17 cellular contexts compared by ENCODE assay signal in genomic region chr19:8366121-8366581, GRCh38. TPM values are rescaled to one million over a fixed set of nuclear protein-coding genes. Genes with fewer than 3 reads are reported as not detected.
DNase-seq lines count a peak whose midpoint lies in the region; ATAC-seq and TF ChIP-seq lines count a peak whose summit lies in the region.
"Had no signal": no experiment of that assay in that cellular context is flagged by ENCODE, and none has a peak within 500 bp of the region (broad histone marks: within the 10 kb centered on the region; RNA-seq: fewer than 3 reads in every experiment).

No MANE protein-coding gene starts in this region.

- no peaks in the 10 kb centered on the region for H3K27me3 ChIP-seq in body of pancreas
- H3K27me3 ChIP-seq in sigmoid colon, result peaks cover 0 to 8% (median 0%) of the 10 kb centered on the region in 3 donors
- H3K27me3 ChIP-seq: MG63 had no signal

- TF ChIP-seq EP300 in sigmoid colon (IDR thresholded peaks at IDR 0.05), result no peak

- H3K4me3 ChIP-seq in body of pancreas, result no peak overlapping the region
- no peak overlapping the region for H3K4me3 ChIP-seq in sigmoid colon
- H3K4me3 ChIP-seq: MG63 had no signal

- H3K9me3 ChIP-seq in body of pancreas (no peaks in the 10 kb centered on the region), sigmoid colon (no peaks in the 10 kb centered on the region)
- H3K9me3 ChIP-seq: MG63 had no signal

- WGBS in body of pancreas, 2 donors, result 88 to 92% methylated on average over 8 to 11 of the region's 11 CpGs
- 93 to 94% methylated on average over 11 of the region's 11 CpGs for WGBS in sigmoid colon, 2 donors

- H3K4me1 ChIP-seq in body of pancreas (peaks cover 85% of the 10 kb centered on the region), sigmoid colon (peaks cover 0 to 79% (median 66%) of the 10 kb centered on the region in 4 donors)

- intact Hi-C loops in body of pancreas (cut with DNase I), result no loop called here
- intact Hi-C loops in sigmoid colon (cut with DNase I), result loop anchor here (10.0 kb wide), 1 partner anchor 441 kb away; the partner anchor contains the start of genes CTXN1 and SNAPC2

- peak overlapping the region; percentile 72 to 94 (median 92) for H3K27ac ChIP-seq in body of pancreas
- peak overlapping the region in 3 of 4 donors; percentile 76 to 90 (median 81) for H3K27ac ChIP-seq in sigmoid colon
- H3K27ac ChIP-seq: VCaP had no signal

- TF ChIP-seq CTCF in GM10266 (IDR thresholded peaks at IDR 0.05; ENCODE audit: control insufficient read depth, insufficient read depth, low read depth, missing control alignments) (no peak), body of pancreas (IDR thresholded peaks at IDR 0.05) (no peak), sigmoid colon (IDR thresholded peaks at IDR 0.05) (no peak)

- TF ChIP-seq POLR2A in body of pancreas (IDR thresholded peaks at IDR 0.05) (peak in 2 of 3 donors; percentile 5), sigmoid colon (IDR thresholded peaks at IDR 0.05) (no peak)

- DNase-seq in GM10266 (ENCODE audit: extremely low spot score) (peak; percentile 30), body of pancreas (peak in 3 of 4 donors; percentile 20 to 49 (median 47)), iPS-NIHi7 (ENCODE audit: extremely low spot score) (peak; percentile 8), sigmoid colon (no peak), NCI-H524 treated with DMSO at 0.1 percent for 48 hours (lab: John Stamatoyannopoulos, UW) (no peak), NCI-H2196 treated with DMSO at 0.1 percent for 48 hours (lab: John Stamatoyannopoulos, UW; ENCODE audit: unreplicated experiment) (no peak)
- no peak for DNase-seq in stimulated activated CD4-positive, alpha-beta T cell treated with anti-CD3 and anti-CD28 coated beads, Interleukin-15, amount 100 ng/mL, for 24 hours
- DNase-seq: activated effector memory CD4-positive, alpha-beta T cell treated with anti-CD3 and anti-CD28 coated beads, Interleukin-2, amount 50 U/mL, for 16 hours; aorta; DMS 273 treated with DMSO at 0.1 percent for 48 hours; MG63; NCI-H187; NCI-H526; T-cell had no signal

- ATAC-seq in body of pancreas (no peak), HG03457 (IDR thresholded peaks at IDR 0.05; ENCODE audit: unreplicated experiment) (no peak)
- ATAC-seq: T-cell had no signal

- H3K36me3 ChIP-seq in body of pancreas (replicated peaks in 1 of 2; ENCODE audit: insufficient read depth in 1 of 2, low read depth in 2 of 2) (no peaks in the 10 kb centered on the region), sigmoid colon (peaks cover 0 to 6% (median 4%) of the 10 kb centered on the region in 4 donors)

RNA-seq across cellular contexts. Expression of gene ANGPTL4, which starts 2.2 kb away (rescaled TPM):
- 100 to 1,000 TPM in 1 of 2 donors, 10 to 100 TPM in 1; 68.7 to 110 TPM for total RNA-seq in body of pancreas
- total RNA-seq in sigmoid colon, result 10 to 100 TPM in 3 of 4 donors, 1 to 10 TPM in 1; 7.1 to 31.6 (median 24.0) TPM
- 10 to 100 TPM in 1 of 3 donors, 1 to 10 TPM in 2; 2.3 to 10.3 (median 2.4) TPM for polyA plus RNA-seq in sigmoid colon
- total RNA-seq: HT1080 had no signal

RNA-seq across cellular contexts. Expression of gene KANK3, which starts 23.1 kb away (rescaled TPM):
- total RNA-seq in body of pancreas, result 10 to 100 TPM in 1 of 2 donors, 1 to 10 TPM in 1; 9.1 to 25.7 TPM
- 1 to 10 TPM; 6.5 to 8.9 (median 8.4) TPM for total RNA-seq in sigmoid colon
- polyA plus RNA-seq in sigmoid colon, result 1 to 10 TPM in 2 of 3 donors, under 1 TPM in 1; 0.92 to 4.9 (median 3.6) TPM
- total RNA-seq: HT1080 had no signal

RNA-seq across cellular contexts. Expression of gene RAB11B, which starts 24.0 kb away (rescaled TPM):
- total RNA-seq in body of pancreas (10 to 100 TPM; 47.7 to 50.4 TPM), sigmoid colon (10 to 100 TPM; 17.5 to 42.1 (median 28.7) TPM)
- 100 to 1,000 TPM in 1 of 3 donors, 10 to 100 TPM in 2; 67.0 to 103 (median 82.9) TPM for polyA plus RNA-seq in sigmoid colon

RNA-seq across cellular contexts. Expression of gene RPS28, which starts 44.9 kb away (rescaled TPM):
- total RNA-seq in body of pancreas (100 to 1,000 TPM; 322 to 334 TPM), sigmoid colon (100 to 1,000 TPM; 244 to 601 (median 414) TPM)
- polyA plus RNA-seq in sigmoid colon, result 100 to 1,000 TPM; 574 to 938 (median 657) TPM

RNA-seq across cellular contexts. Expression of gene NDUFA7, which starts 45.0 kb away (rescaled TPM):
- 1 to 10 TPM; 4.3 to 6.7 TPM for total RNA-seq in body of pancreas
- 10 to 100 TPM; 21.0 to 35.5 (median 27.5) TPM for total RNA-seq in sigmoid colon
- polyA plus RNA-seq in sigmoid colon, result 100 to 1,000 TPM; 115 to 146 (median 130) TPM

Comparison
In these comparisons a context has a peak if more than half of its experiments do, and no peak if none do; other contexts are left out.
1. DNase-seq: peak in GM10266 (single experiment), body of pancreas (3 of 4) and iPS-NIHi7 (single experiment); none in sigmoid colon (single experiment), stimulated activated CD4-positive, alpha-beta T cell treated with anti-CD3 and anti-CD28 coated beads, Interleukin-15, amount 100 ng/mL, for 24 hours (single experiment), NCI-H524 treated with DMSO at 0.1 percent for 48 hours (single experiment) and NCI-H2196 treated with DMSO at 0.1 percent for 48 hours (single experiment).
2. POLR2A ChIP-seq: peak in body of pancreas (2 of 3); none in sigmoid colon (0 of 2).